ENCODE assay signal across 1 cellular context in the genomic region with DNA sequence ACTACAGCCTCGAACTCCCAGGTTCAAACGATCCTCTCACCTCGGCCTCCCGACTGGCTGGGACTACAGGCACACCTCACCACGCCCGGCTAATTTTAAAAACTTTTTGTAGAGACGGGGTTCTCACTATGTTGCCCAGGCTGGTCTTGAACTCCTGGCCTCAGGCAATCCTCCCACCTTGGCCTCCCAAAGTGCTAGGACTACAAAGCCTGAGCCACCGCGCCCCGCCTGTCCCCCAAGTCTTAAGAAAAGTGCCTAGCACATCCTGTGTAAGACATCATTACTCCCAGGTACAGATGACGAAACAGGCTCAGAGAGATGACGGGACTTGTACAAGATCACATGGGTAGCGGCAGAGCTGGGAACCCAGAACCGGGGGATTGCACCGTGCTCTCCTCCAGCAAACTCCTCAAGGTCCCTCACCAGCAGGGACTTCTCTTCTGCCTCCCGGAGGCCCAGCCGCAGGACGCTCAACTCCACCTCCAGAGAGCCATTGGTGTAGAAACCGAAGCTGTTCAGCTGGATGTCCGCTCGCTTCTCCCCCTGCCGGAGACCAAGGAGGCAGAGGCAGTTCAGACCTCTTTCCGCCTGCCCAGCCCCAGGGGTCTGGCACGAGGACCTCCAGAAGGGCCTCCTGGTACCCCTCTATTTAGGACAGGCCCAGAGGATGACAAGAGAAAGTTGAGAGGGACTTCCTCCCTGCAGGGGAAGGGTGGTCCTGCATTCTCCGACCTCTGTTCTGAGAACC.
TF ChIP-seq lines count a peak whose summit lies in the region.

No MANE protein-coding gene starts in this region.

TF ChIP-seq in A549, 52 proteins besides CTCF, POLR2A, EP300 and RAD21 (continued from another document):
- TF ChIP-seq TP53 (CRISPR knock-in tag; IDR thresholded peaks at IDR 0.05) (no peak), RARB (CRISPR knock-in tag; IDR thresholded peaks at IDR 0.05) (no peak), HOXA7 (CRISPR knock-in tag; IDR thresholded peaks at IDR 0.05) (no peak), RNF2 (IDR thresholded peaks at IDR 0.05; ENCODE audit: borderline replicate concordance, low read depth) (no peak), JUNB (IDR thresholded peaks at IDR 0.05) (no peak), SMC3 (IDR thresholded peaks at IDR 0.05) (peak; percentile 58), EHF (CRISPR knock-in tag; IDR thresholded peaks at IDR 0.05) (no peak), ZC3H11A (IDR thresholded peaks at IDR 0.05) (no peak), MYC (IDR thresholded peaks at IDR 0.05; ENCODE audit: borderline replicate concordance, low read length) (no peak), ZSCAN20 (CRISPR knock-in tag; IDR thresholded peaks at IDR 0.05) (no peak), BHLHE40 (IDR thresholded peaks at IDR 0.05; ENCODE audit: low read depth, low read length) (no peak), ZFP36 (IDR thresholded peaks at IDR 0.05; ENCODE audit: borderline replicate concordance, partially characterized antibody) (no peak), CEBPB (IDR thresholded peaks at IDR 0.05) (no peak; a peak in 1 of 4 replicates), NFE2L2 (conservative IDR thresholded peaks at IDR 0.05; ENCODE audit: low read length) (no peak), CHD4 (IDR thresholded peaks at IDR 0.05; ENCODE audit: borderline replicate concordance) (no peak), PHF8 (IDR thresholded peaks at IDR 0.05; ENCODE audit: borderline replicate concordance, low read depth) (no peak), EHMT2 (IDR thresholded peaks at IDR 0.05; ENCODE audit: low read depth) (no peak), FOSB (CRISPR knock-in tag; IDR thresholded peaks at IDR 0.05) (no peak), POLR2AphosphoS2 (conservative IDR thresholded peaks at IDR 0.05; ENCODE audit: low read length) (no peak)
- TF ChIP-seq, protein P1, sequence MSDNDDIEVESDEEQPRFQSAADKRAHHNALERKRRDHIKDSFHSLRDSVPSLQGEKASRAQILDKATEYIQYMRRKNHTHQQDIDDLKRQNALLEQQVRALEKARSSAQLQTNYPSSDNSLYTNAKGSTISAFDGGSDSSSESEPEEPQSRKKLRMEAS (IDR thresholded peaks at IDR 0.05), result peak; percentile 49; the same call in 1 of the 2 replicates
- TF ChIP-seq, protein P2, sequence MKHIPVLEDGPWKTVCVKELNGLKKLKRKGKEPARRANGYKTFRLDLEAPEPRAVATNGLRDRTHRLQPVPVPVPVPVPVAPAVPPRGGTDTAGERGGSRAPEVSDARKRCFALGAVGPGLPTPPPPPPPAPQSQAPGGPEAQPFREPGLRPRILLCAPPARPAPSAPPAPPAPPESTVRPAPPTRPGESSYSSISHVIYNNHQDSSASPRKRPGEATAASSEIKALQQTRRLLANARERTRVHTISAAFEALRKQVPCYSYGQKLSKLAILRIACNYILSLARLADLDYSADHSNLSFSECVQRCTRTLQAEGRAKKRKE (CRISPR knock-in tag; IDR thresholded peaks at IDR 0.05; ENCODE audit: low read depth), result no peak
- TF ChIP-seq, protein P3, sequence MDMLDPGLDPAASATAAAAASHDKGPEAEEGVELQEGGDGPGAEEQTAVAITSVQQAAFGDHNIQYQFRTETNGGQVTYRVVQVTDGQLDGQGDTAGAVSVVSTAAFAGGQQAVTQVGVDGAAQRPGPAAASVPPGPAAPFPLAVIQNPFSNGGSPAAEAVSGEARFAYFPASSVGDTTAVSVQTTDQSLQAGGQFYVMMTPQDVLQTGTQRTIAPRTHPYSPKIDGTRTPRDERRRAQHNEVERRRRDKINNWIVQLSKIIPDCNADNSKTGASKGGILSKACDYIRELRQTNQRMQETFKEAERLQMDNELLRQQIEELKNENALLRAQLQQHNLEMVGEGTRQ (IDR thresholded peaks at IDR 0.05), result peak; percentile 50; the same call in 1 of the 2 replicates
- TF ChIP-seq, protein P4, sequence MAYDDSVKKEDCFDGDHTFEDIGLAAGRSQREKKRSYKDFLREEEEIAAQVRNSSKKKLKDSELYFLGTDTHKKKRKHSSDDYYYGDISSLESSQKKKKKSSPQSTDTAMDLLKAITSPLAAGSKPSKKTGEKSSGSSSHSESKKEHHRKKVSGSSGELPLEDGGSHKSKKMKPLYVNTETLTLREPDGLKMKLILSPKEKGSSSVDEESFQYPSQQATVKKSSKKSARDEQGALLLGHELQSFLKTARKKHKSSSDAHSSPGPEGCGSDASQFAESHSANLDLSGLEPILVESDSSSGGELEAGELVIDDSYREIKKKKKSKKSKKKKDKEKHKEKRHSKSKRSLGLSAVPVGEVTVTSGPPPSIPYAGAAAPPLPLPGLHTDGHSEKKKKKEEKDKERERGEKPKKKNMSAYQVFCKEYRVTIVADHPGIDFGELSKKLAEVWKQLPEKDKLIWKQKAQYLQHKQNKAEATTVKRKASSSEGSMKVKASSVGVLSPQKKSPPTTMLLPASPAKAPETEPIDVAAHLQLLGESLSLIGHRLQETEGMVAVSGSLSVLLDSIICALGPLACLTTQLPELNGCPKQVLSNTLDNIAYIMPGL (CRISPR knock-in tag; IDR thresholded peaks at IDR 0.05; ENCODE audit: borderline replicate concordance), result no peak
- TF ChIP-seq, protein P5, sequence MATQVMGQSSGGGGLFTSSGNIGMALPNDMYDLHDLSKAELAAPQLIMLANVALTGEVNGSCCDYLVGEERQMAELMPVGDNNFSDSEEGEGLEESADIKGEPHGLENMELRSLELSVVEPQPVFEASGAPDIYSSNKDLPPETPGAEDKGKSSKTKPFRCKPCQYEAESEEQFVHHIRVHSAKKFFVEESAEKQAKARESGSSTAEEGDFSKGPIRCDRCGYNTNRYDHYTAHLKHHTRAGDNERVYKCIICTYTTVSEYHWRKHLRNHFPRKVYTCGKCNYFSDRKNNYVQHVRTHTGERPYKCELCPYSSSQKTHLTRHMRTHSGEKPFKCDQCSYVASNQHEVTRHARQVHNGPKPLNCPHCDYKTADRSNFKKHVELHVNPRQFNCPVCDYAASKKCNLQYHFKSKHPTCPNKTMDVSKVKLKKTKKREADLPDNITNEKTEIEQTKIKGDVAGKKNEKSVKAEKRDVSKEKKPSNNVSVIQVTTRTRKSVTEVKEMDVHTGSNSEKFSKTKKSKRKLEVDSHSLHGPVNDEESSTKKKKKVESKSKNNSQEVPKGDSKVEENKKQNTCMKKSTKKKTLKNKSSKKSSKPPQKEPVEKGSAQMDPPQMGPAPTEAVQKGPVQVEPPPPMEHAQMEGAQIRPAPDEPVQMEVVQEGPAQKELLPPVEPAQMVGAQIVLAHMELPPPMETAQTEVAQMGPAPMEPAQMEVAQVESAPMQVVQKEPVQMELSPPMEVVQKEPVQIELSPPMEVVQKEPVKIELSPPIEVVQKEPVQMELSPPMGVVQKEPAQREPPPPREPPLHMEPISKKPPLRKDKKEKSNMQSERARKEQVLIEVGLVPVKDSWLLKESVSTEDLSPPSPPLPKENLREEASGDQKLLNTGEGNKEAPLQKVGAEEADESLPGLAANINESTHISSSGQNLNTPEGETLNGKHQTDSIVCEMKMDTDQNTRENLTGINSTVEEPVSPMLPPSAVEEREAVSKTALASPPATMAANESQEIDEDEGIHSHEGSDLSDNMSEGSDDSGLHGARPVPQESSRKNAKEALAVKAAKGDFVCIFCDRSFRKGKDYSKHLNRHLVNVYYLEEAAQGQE (IDR thresholded peaks at IDR 0.05), result no peak
- TF ChIP-seq, protein P6, sequence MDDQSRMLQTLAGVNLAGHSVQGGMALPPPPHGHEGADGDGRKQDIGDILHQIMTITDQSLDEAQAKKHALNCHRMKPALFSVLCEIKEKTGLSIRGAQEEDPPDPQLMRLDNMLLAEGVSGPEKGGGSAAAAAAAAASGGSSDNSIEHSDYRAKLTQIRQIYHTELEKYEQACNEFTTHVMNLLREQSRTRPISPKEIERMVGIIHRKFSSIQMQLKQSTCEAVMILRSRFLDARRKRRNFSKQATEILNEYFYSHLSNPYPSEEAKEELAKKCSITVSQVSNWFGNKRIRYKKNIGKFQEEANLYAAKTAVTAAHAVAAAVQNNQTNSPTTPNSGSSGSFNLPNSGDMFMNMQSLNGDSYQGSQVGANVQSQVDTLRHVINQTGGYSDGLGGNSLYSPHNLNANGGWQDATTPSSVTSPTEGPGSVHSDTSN (IDR thresholded peaks at IDR 0.05), result no peak
TF ChIP-seq in A549: peak in this region for 3.
